Comparison of ENCODE assay signal across 10 cellular contexts in genomic region chr15:101179341-101180153, GRCh38.
DNase-seq lines count a peak whose midpoint lies in the region; ATAC-seq, FAIRE-seq and TF ChIP-seq lines count a peak whose summit lies in the region.
"Had no signal": no experiment of that assay in that cellular context is flagged by ENCODE, and none has a peak within 500 bp of the region (broad histone marks: within the 10 kb centered on the region; RNA-seq: fewer than 3 reads in every experiment).

No MANE protein-coding gene starts in this region.

- H3K27ac ChIP-seq in BLaER1 treated with 17β-estradiol and CSF1 and Interleukin-3, amounts not matched to agents 10 nM and 100 nM: peak overlapping the region in 6 of 11 experiments; percentile 5 to 47 (median 26); a peak in 6 of 22 replicates
- peak overlapping the region; percentile 13 for H3K27ac ChIP-seq in Panc1 (ENCODE audit: low read length)
- H3K27ac ChIP-seq in H1 (ENCODE audit: low read depth, low read length): no peak overlapping the region

- H3K27me3 Mint-ChIP-seq in osteocyte (ENCODE audit: unreplicated experiment): no peaks in the 10 kb centered on the region

- H3K4me2 ChIP-seq in BLaER1 treated with 17β-estradiol and CSF1 and Interleukin-3, amounts not matched to agents 10 nM and 100 nM: peak overlapping the region in 4 of 11 experiments; percentile 2 to 61 (median 12); a peak in 3 of 22 replicates
- no peak overlapping the region for H3K4me2 ChIP-seq in H1 (ENCODE audit: insufficient read depth in 1 of 2, low read depth in 2 of 2, low read length in 2 of 2)

- H3K56ac ChIP-seq in H1 (replicated peaks; ENCODE audit: insufficient read length, low read depth, low read length): no peak overlapping the region

- H2AFZ ChIP-seq in H1 (ENCODE audit: low read length): no peak overlapping the region

- CTCF ChIA-PET in Panc1 (lab: Charles Lee) (no interaction called here), H1 (lab: Charles Lee; ENCODE audit: partially characterized antibody) (interaction anchor here (0.7 to 3.0 kb wide), 9 partner anchors 9 to 164 kb away, joined by 3 to 8 read pairs (median 4); no protein-coding TSS in a partner anchor), HEK293T (lab: Yijun Ruan, JAX) (interaction anchor here (0.7 kb wide), 1 partner anchor 14 kb away, joined by 3 read pairs; no protein-coding TSS in a partner anchor)

- H3K23ac ChIP-seq in H1 (ENCODE audit: insufficient read length): no peak overlapping the region

- H3K9ac ChIP-seq in BLaER1 treated with 17β-estradiol and CSF1 and Interleukin-3, amounts not matched to agents 10 nM and 100 nM: no peak overlapping the region
- no peak overlapping the region for H3K9ac ChIP-seq in H1 (replicated peaks in 1 of 4; ENCODE audit: extremely low read depth in 1 of 4, low read depth in 3 of 4, low read length in 3 of 4)

- peaks cover 14 to 89% (median 80%) of the 10 kb centered on the region in 11 experiments for H3K36me3 ChIP-seq in BLaER1 treated with 17β-estradiol and CSF1 and Interleukin-3, amounts not matched to agents 10 nM and 100 nM
- peaks cover 3% of the 10 kb centered on the region; the same call in 1 of the 2 replicates for H3K36me3 ChIP-seq in Panc1 (ENCODE audit: control insufficient read depth, insufficient read depth, low read length)
- H3K36me3 ChIP-seq in H1 (ENCODE audit: control insufficient read depth in 2 of 4, insufficient read depth in 4 of 4, low read length in 3 of 4): peaks cover 0 to 15% (median 10%) of the 10 kb centered on the region in 4 experiments; a peak in 4 of 8 replicates

- H3K18ac ChIP-seq in H1 (ENCODE audit: extremely low read depth, low read length): no peak overlapping the region

- TF ChIP-seq CTCF in Panc1 (IDR thresholded peaks at IDR 0.05) (no peak), H1 (IDR thresholded peaks at IDR 0.05; ENCODE audit: control extremely low read depth in 1 of 3, insufficient read depth in 1 of 3, low read depth in 1 of 3, low read length in 3 of 3) (no peak), osteocyte (IDR thresholded peaks at IDR 0.05) (no peak)

- H3K27ac Mint-ChIP-seq in osteocyte (ENCODE audit: unreplicated experiment): peak overlapping the region; percentile 59

- H3K14ac ChIP-seq in H1 (ENCODE audit: insufficient read length): no peak overlapping the region

- peak overlapping the region; percentile 68 for H4K8ac ChIP-seq in H1 (ENCODE audit: extremely low read depth, insufficient read depth, low read length)

- no peak overlapping the region for H2BK12ac ChIP-seq in H1 (ENCODE audit: low read depth, low read length)

- H3K9me3 Mint-ChIP-seq in osteocyte (ENCODE audit: unreplicated experiment): peaks cover 6% of the 10 kb centered on the region

- H3K4me1 Mint-ChIP-seq in osteocyte (ENCODE audit: unreplicated experiment): peaks cover 46% of the 10 kb centered on the region

- H3K36me3 Mint-ChIP-seq in osteocyte (ENCODE audit: unreplicated experiment): peaks cover 37% of the 10 kb centered on the region

- no peak overlapping the region for H4K91ac ChIP-seq in H1 (replicated peaks; ENCODE audit: insufficient read length, low read length)

- H3K4me3 ChIP-seq in BLaER1 treated with 17β-estradiol and CSF1 and Interleukin-3, amounts not matched to agents 10 nM and 100 nM: no peak overlapping the region
- H3K4me3 ChIP-seq in Panc1 (ENCODE audit: low read depth in 2 of 2, low read length in 2 of 2) (no peak overlapping the region), H1 (ENCODE audit: extremely low read depth in 1 of 4, insufficient read depth in 2 of 4, low read depth in 3 of 4, low read length in 4 of 4) (no peak overlapping the region)

- TF ChIP-seq RAD21 in H1 (IDR thresholded peaks at IDR 0.05 in 1 of 2, conservative IDR thresholded peaks at IDR 0.05 in 1 of 2; ENCODE audit: low read depth in 2 of 2, low read length in 2 of 2): no peak

- peaks cover 16% of the 10 kb centered on the region for H3K79me1 ChIP-seq in H1 (ENCODE audit: low read depth, low read length)

- no peaks in the 10 kb centered on the region for H3K23me2 ChIP-seq in H1 (ENCODE audit: low read depth, low read length)

- peaks cover 7 to 60% (median 53%) of the 10 kb centered on the region in 11 experiments; a peak in 21 of 22 replicates for H3K9me3 ChIP-seq in BLaER1 treated with 17β-estradiol and CSF1 and Interleukin-3, amounts not matched to agents 10 nM and 100 nM (replicated peaks in 1 of 11)
- no peaks in the 10 kb centered on the region for H3K9me3 ChIP-seq in Panc1 (ENCODE audit: control insufficient read depth, insufficient read depth, low read depth, low read length)
- H3K9me3 ChIP-seq in H1 (ENCODE audit: insufficient read depth in 2 of 2, low read depth in 1 of 2, low read length in 1 of 2): no peaks in the 10 kb centered on the region

- no peak overlapping the region for H3K4ac ChIP-seq in H1 (replicated peaks; ENCODE audit: insufficient read length, low read depth, low read length)

- peaks cover 37 to 77% (median 68%) of the 10 kb centered on the region in 10 experiments for H3K4me1 ChIP-seq in BLaER1 treated with 17β-estradiol and CSF1 and Interleukin-3, amounts not matched to agents 10 nM and 100 nM
- peaks cover 22% of the 10 kb centered on the region for H3K4me1 ChIP-seq in Panc1 (ENCODE audit: control insufficient read depth, insufficient read depth, low read length)
- peaks cover 0 to 9% (median 6%) of the 10 kb centered on the region in 4 experiments; a peak in 5 of 7 replicates for H3K4me1 ChIP-seq in H1 (replicated peaks in 1 of 4; ENCODE audit: control insufficient read depth in 3 of 4, insufficient read depth in 4 of 4, low read length in 3 of 4)

- POLR2A ChIA-PET in Panc1 (lab: Charles Lee): no interaction called here
- POLR2A ChIA-PET in H1 (lab: Charles Lee; ENCODE audit: partially characterized antibody): interaction anchor here (0.7 to 1.1 kb wide), 2 partner anchors 21 to 26 kb away, joined by 3 read pairs; no protein-coding TSS in a partner anchor
- POLR2A ChIA-PET in HEK293T (lab: Yijun Ruan, JAX): no interaction called here

- ATAC-seq in Panc1 (no peak), GM21717 (IDR thresholded peaks at IDR 0.05; ENCODE audit: unreplicated experiment) (no peak)

- peaks cover 0 to 66% of the 10 kb centered on the region in 2 experiments; a peak in 3 of 4 replicates for H3K79me2 ChIP-seq in H1 (ENCODE audit: control insufficient read depth in 1 of 2, insufficient read depth in 2 of 2, low read length in 2 of 2)

- DNase-seq in Panc1 (ENCODE audit: low read depth, low spot score) (no peak), H1 (ENCODE audit: low read depth in 1 of 2, low spot score in 2 of 2) (no peak), osteocyte (ENCODE audit: extremely low spot score, unreplicated experiment) (no peak), NCI-H345 (lab: John Stamatoyannopoulos, UW) (no peak), DMS153 (lab: John Stamatoyannopoulos, UW) (no peak), HEK293T (ENCODE audit: extremely low spot score) (no peak)
- DNase-seq: activated naive CD4-positive, alpha-beta T cell treated with anti-CD3 and anti-CD28 coated beads, Interleukin-2, amount 50 U/mL, for 16 hours; NCI-H1105 treated with DMSO at 0.1 percent for 48 hours had no signal

- H2AK5ac ChIP-seq in H1 (ENCODE audit: low read depth, low read length): no peak overlapping the region

- intact Hi-C loops in Panc1 (cut with micrococcal nuclease; ENCODE audit: unreplicated experiment): no loop called here

- no peak overlapping the region; the same call in 1 of the 2 replicates for H2BK20ac ChIP-seq in H1 (ENCODE audit: low read length)

- BruUV-seq in Panc1 (replicated peaks; lab: Mats Ljungman, UMichigan): no TSS peak

- H4K20me1 ChIP-seq in BLaER1 treated with 17β-estradiol and CSF1 and Interleukin-3, amounts not matched to agents 10 nM and 100 nM: peaks cover 0 to 46% (median 0%) of the 10 kb centered on the region in 11 experiments; a peak in 3 of 22 replicates
- peaks cover 6 to 10% of the 10 kb centered on the region in 2 experiments for H4K20me1 ChIP-seq in H1 (replicated peaks in 1 of 2; ENCODE audit: control insufficient read depth in 1 of 2, insufficient read depth in 2 of 2, low read length in 2 of 2)

- 82% methylated on average over 19 of the region's 21 CpGs; no CpG with 5 or more reads in 1 of the 2 experiments for WGBS in H1 (ENCODE audit: extremely low coverage in 1 of 2, insufficient coverage in 1 of 2, insufficient read length in 1 of 2, insufficient replicate concordance in 2 of 2, low coverage in 1 of 2, low lambda C conversion rate in 2 of 2, missing lambda C conversion rate in 1 of 2), 2 experiments

- H2BK5ac ChIP-seq in H1 (ENCODE audit: low read depth, low read length): peak overlapping the region; percentile 44; the same call in 1 of the 2 replicates

- no peak overlapping the region for H2BK120ac ChIP-seq in H1 (replicated peaks; ENCODE audit: low read depth, low read length)

- no peak overlapping the region for H4K5ac ChIP-seq in H1 (ENCODE audit: insufficient read length, low read depth, low read length)

- in situ Hi-C loops in Panc1 (cut with HindIII; ENCODE audit: low pct_unique_long_range_greater_than_20kb, low sequenced_read_pairs): no loop called here

- no peak for TF ChIP-seq POLR2A in H1 (IDR thresholded peaks at IDR 0.05; ENCODE audit: control extremely low read depth in 1 of 2, low read depth in 2 of 2, low read length in 2 of 2)

- TF ChIP-seq EP300 in H1 (IDR thresholded peaks at IDR 0.05; ENCODE audit: borderline replicate concordance in 1 of 2, low read depth in 2 of 2, low read length in 2 of 2): no peak

- no peak for FAIRE-seq in H1 (lab: Jason Lieb, UNC)

- H2BK15ac ChIP-seq in H1 (ENCODE audit: low read length): no peak overlapping the region

- no peaks in the 10 kb centered on the region for H3K27me3 ChIP-seq in BLaER1 treated with 17β-estradiol and CSF1 and Interleukin-3, amounts not matched to agents 10 nM and 100 nM
- H3K27me3 ChIP-seq in Panc1 (ENCODE audit: control insufficient read depth, insufficient read depth, low read length) (no peaks in the 10 kb centered on the region), H1 (replicated peaks in 1 of 4; ENCODE audit: control insufficient read depth in 3 of 4, extremely low read depth in 1 of 4, insufficient read depth in 3 of 4, low read length in 3 of 4) (no peaks in the 10 kb centered on the region)

- H3K4me3 Mint-ChIP-seq in osteocyte (ENCODE audit: unreplicated experiment): no peak overlapping the region

TF ChIP-seq in H1, 55 proteins besides CTCF, POLR2A, EP300 and RAD21 (continues in another document):
- TF ChIP-seq HDAC6 (IDR thresholded peaks at IDR 0.05; ENCODE audit: low read depth, low read length) (no peak), FOSL1 (IDR thresholded peaks at IDR 0.05; ENCODE audit: insufficient read depth, low read depth, low read length) (no peak), SUZ12 (IDR thresholded peaks at IDR 0.05; ENCODE audit: low read length) (no peak), CTBP2 (IDR thresholded peaks at IDR 0.05; ENCODE audit: borderline replicate concordance, insufficient read depth, insufficient read length, low read length) (no peak)

TF ChIP-seq in HEK293T, 16 proteins besides CTCF, POLR2A, EP300 and RAD21 (continues in another document):
- no peak for TF ChIP-seq ZNF384 (IDR thresholded peaks at IDR 0.05)
- no peak for TF ChIP-seq FOXM1 (IDR thresholded peaks at IDR 0.05; ENCODE audit: borderline replicate concordance)
- TF ChIP-seq ELF4 (IDR thresholded peaks at IDR 0.05): no peak
- TF ChIP-seq NFRKB (IDR thresholded peaks at IDR 0.05): no peak
- no peak for TF ChIP-seq FOXK2 (IDR thresholded peaks at IDR 0.05)
- no peak for TF ChIP-seq TARDBP (IDR thresholded peaks at IDR 0.05)
- no peak for TF ChIP-seq HDGF (IDR thresholded peaks at IDR 0.05; ENCODE audit: borderline replicate concordance)
- no peak for TF ChIP-seq FOXA1 (IDR thresholded peaks at IDR 0.05)
